ENCODE assay signal across 23 cellular contexts in the genomic region with DNA sequence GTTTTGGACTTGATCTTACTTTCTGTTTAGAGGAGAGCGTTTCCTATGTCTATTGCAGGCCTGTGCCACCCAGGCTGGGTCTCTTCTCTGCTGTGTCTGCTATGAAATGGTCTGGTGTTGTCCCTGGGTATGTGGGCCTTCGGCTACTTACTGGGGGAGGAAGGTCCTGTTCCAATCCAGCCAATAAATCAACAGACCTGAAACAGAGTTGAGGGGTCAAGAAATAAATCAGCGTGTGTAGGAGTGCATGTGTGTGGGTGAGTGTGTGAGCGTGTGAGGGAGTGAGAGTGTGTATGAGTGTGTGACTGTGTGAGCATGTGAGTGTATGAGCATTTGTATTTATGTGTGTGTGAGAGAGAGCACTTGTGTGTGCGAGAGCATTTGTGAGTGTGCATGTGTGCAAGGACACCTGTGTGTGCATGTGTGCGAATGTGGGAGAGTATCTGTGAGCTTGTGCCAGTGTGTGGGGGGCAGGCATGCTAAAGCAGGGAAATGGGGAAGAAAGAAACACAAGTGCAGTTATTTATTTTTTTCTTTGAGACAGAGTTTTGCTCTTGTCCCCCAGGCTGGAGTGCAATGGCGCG.
"Had no signal": no experiment of that assay in that cellular context is flagged by ENCODE, and none has a peak within 500 bp of the region (broad histone marks: within the 10 kb centered on the region; RNA-seq: fewer than 3 reads in every experiment).

No MANE protein-coding gene starts in this region.

- H3K9me3 Mint-ChIP-seq: activated B cell treated with CpG ODN at 0.5 μM for 24 hours; activated CD4-positive, alpha-beta memory T cell treated with anti-CD3 and anti-CD28 coated beads for 36 hours; activated naive CD8-positive, alpha-beta T cell treated with anti-CD3 and anti-CD28 coated beads, Interleukin-2, amount 10 ng/mL, durations not matched to agents 7 days and 5 days; neural crest cell had no signal

- H3K4me1 Mint-ChIP-seq: activated B cell treated with CpG ODN at 0.5 μM for 24 hours, endodermal cell, neural crest cell had no signal

- FAIRE-seq: islet of Langerhans, small intestine had no signal

- H3K4me3 ChIP-seq: body of pancreas, dorsolateral prefrontal cortex, lung, testis, upper lobe of left lung had no signal

- H3K4me1 ChIP-seq: body of pancreas, foreskin keratinocyte, testis, upper lobe of left lung had no signal

- ATAC-seq: body of pancreas, left colon had no signal

- H3K36me3 Mint-ChIP-seq: activated CD4-positive, alpha-beta memory T cell treated with anti-CD3 and anti-CD28 coated beads for 36 hours; activated naive CD8-positive, alpha-beta T cell treated with anti-CD3 and anti-CD28 coated beads, Interleukin-2, amount 10 ng/mL, durations not matched to agents 7 days and 5 days had no signal

- H3K27ac Mint-ChIP-seq: activated B cell treated with CpG ODN at 0.5 μM for 24 hours; activated CD4-positive, alpha-beta memory T cell treated with anti-CD3 and anti-CD28 coated beads for 36 hours; activated naive CD8-positive, alpha-beta T cell treated with anti-CD3 and anti-CD28 coated beads, Interleukin-2, amount 10 ng/mL, durations not matched to agents 7 days and 5 days; endodermal cell; progenitor cell of endocrine pancreas had no signal

- H3K27me3 ChIP-seq: body of pancreas, testis, upper lobe of left lung had no signal

- H3K4me3 Mint-ChIP-seq: activated B cell treated with CpG ODN at 0.5 μM for 24 hours; activated CD4-positive, alpha-beta memory T cell treated with anti-CD3 and anti-CD28 coated beads for 36 hours; activated naive CD8-positive, alpha-beta T cell treated with anti-CD3 and anti-CD28 coated beads, Interleukin-2, amount 10 ng/mL, durations not matched to agents 7 days and 5 days; endodermal cell; neural crest cell had no signal

- H3K9me3 ChIP-seq: body of pancreas, testis, upper lobe of left lung had no signal

- DNase-seq: activated B cell treated with CpG ODN at 0.5 μM for 24 hours; activated CD4-positive, alpha-beta memory T cell treated with anti-CD3 and anti-CD28 coated beads for 36 hours; activated CD4-positive, alpha-beta T cell treated with anti-CD3 and anti-CD28 coated beads for 4 hours; activated naive CD4-positive, alpha-beta T cell treated with Interleukin-2 at 50 U/mL for 16 hours; activated naive CD8-positive, alpha-beta T cell treated with anti-CD3 and anti-CD28 coated beads, Interleukin-2, amount 10 ng/mL, durations not matched to agents 7 days and 5 days; activated T-cell treated with anti-CD3 and anti-CD28 coated beads for 4 hours; amygdala; caudate nucleus; endodermal cell; hippocampal formation; left colon; midbrain; small intestine; stimulated activated CD4-positive, alpha-beta T cell treated with anti-CD3 and anti-CD28 coated beads, Interleukin-4, amount 100 ng/mL, for 1 hour; testis; upper lobe of left lung had no signal

- H3K36me3 ChIP-seq: upper lobe of left lung had no signal

- H3K27me3 Mint-ChIP-seq: activated CD4-positive, alpha-beta memory T cell treated with anti-CD3 and anti-CD28 coated beads for 36 hours; activated naive CD8-positive, alpha-beta T cell treated with anti-CD3 and anti-CD28 coated beads, Interleukin-2, amount 10 ng/mL, durations not matched to agents 7 days and 5 days had no signal

- H3K27ac ChIP-seq: body of pancreas, dorsolateral prefrontal cortex, foreskin keratinocyte, testis, upper lobe of left lung had no signal
